In genomic region chr4:94342713-94343112, GRCh38 we compare ENCODE assay signal across 22 cellular contexts. TPM values are rescaled to one million over a fixed set of nuclear protein-coding genes. Genes with fewer than 3 reads are reported as not detected.
DNase-seq lines count a peak whose midpoint lies in the region; ATAC-seq, FAIRE-seq and TF ChIP-seq lines count a peak whose summit lies in the region.
"Had no signal": no experiment of that assay in that cellular context is flagged by ENCODE, and none has a peak within 500 bp of the region (broad histone marks: within the 10 kb centered on the region; RNA-seq: fewer than 3 reads in every experiment).

Gene HPGDS (minus strand): TSS chr4:94342836. CDS start chr4:94334629, 8,207 bp downstream.

- H3K4me3 Mint-ChIP-seq in CD14-positive monocyte = peak within 1 kb of the TSS in 1 of 2 donors; percentile 7
- peak within 1 kb of the TSS in 1 of 10 donors; percentile 31 for H3K4me3 Mint-ChIP-seq in naive thymus-derived CD4-positive, alpha-beta T cell
- H3K4me3 Mint-ChIP-seq: activated naive CD8-positive, alpha-beta T cell; H9 had no signal

- H3K27me3 Mint-ChIP-seq in CD14-positive monocyte (ENCODE audit: low read depth in 3 of 3) = peaks cover 0 to 2% (median 2%) of the 10 kb centered on the region in 3 donors
- no peaks in the 10 kb centered on the region for H3K27me3 Mint-ChIP-seq in naive thymus-derived CD4-positive, alpha-beta T cell
- H3K27me3 Mint-ChIP-seq: activated naive CD8-positive, alpha-beta T cell had no signal

- H3K9ac ChIP-seq in HCT116 (ENCODE audit: low read length) (no peak within 1 kb of the TSS), GM12878 (ENCODE audit: control insufficient read depth, insufficient read depth, low read length) (no peak within 1 kb of the TSS)

- peak within 1 kb of the TSS in 5 of 7 donors; percentile 30 to 69 (median 66) for H3K27ac Mint-ChIP-seq in CD14-positive monocyte
- no peak within 1 kb of the TSS for H3K27ac Mint-ChIP-seq in naive thymus-derived CD4-positive, alpha-beta T cell
- H3K27ac Mint-ChIP-seq: activated naive CD8-positive, alpha-beta T cell; H9 had no signal

- no TSS peak for BruUV-seq in HCT116 (replicated peaks; lab: Mats Ljungman, UMichigan)
- BruUV-seq in GM12878 (replicated peaks; lab: Mats Ljungman, UMichigan) = no TSS peak

- H3K9me3 Mint-ChIP-seq in CD14-positive monocyte = peaks cover 0 to 5% (median 3%) of the 10 kb centered on the region in 7 donors
- no peaks in the 10 kb centered on the region for H3K9me3 Mint-ChIP-seq in naive thymus-derived CD4-positive, alpha-beta T cell
- H3K9me3 Mint-ChIP-seq: H9 had no signal

- H3K4me1 Mint-ChIP-seq in CD14-positive monocyte = peaks cover 43% of the 10 kb centered on the region
- H3K4me1 Mint-ChIP-seq in naive thymus-derived CD4-positive, alpha-beta T cell = peaks cover 0 to 36% (median 20%) of the 10 kb centered on the region in 7 donors
- H3K4me1 Mint-ChIP-seq: H9 had no signal

- H3K4me1 ChIP-seq in HCT116 (ENCODE audit: control insufficient read depth in 1 of 2, insufficient read depth in 2 of 2, low read length in 2 of 2) (no peaks in the 10 kb centered on the region), GM12878 (ENCODE audit: control insufficient read depth, insufficient read depth, low read length) (peaks cover 10% of the 10 kb centered on the region)
- H3K4me1 ChIP-seq in naive thymus-derived CD4-positive, alpha-beta T cell (ENCODE audit: control insufficient read depth in 2 of 2, insufficient read depth in 2 of 2, low read length in 2 of 2) = no peaks in the 10 kb centered on the region
- H3K4me1 ChIP-seq: Peyer's patch, stomach had no signal

- POLR2A ChIA-PET in HCT116 (lab: Charles Lee) = no interaction called here
- POLR2A ChIA-PET in GM12878 (lab: Charles Lee) = no interaction called here
- POLR2A ChIA-PET in naive thymus-derived CD4-positive, alpha-beta T cell (lab: Charles Lee) = no interaction called here

- FAIRE-seq in GM12878 (lab: Jason Lieb, UNC) = no peak
- FAIRE-seq: GM19239, kidney had no signal

- H3K36me3 ChIP-seq in HCT116 (ENCODE audit: control insufficient read depth in 1 of 2, insufficient read depth in 2 of 2, low read length in 2 of 2) (no peaks in the 10 kb centered on the region), GM12878 (ENCODE audit: control insufficient read depth in 2 of 2, insufficient read depth in 2 of 2, low read length in 1 of 2) (no peaks in the 10 kb centered on the region)
- H3K36me3 ChIP-seq in naive thymus-derived CD4-positive, alpha-beta T cell (ENCODE audit: control insufficient read depth in 2 of 3, insufficient read depth in 3 of 3, low read length in 3 of 3) = no peaks in the 10 kb centered on the region
- H3K36me3 ChIP-seq: Peyer's patch, stomach had no signal

- ATAC-seq in HCT116 (no peak), GM12878 (no peak; the same call in 2 of the 3 replicates), GM18520 (IDR thresholded peaks at IDR 0.05; ENCODE audit: unreplicated experiment) (no peak), HG02678 (IDR thresholded peaks at IDR 0.05; ENCODE audit: unreplicated experiment) (no peak), HG03520 (IDR thresholded peaks at IDR 0.05; ENCODE audit: unreplicated experiment) (no peak)
- ATAC-seq in naive thymus-derived CD4-positive, alpha-beta T cell = peak; percentile 57

- no peaks in the 10 kb centered on the region for H3K9me2 ChIP-seq in HCT116 (ENCODE audit: insufficient read depth)

- SMC1A ChIA-PET in GM12878 (lab: Charles Lee; ENCODE audit: uncharacterized antibody, unreplicated experiment) = no interaction called here

- intact Hi-C loops in CD14-positive monocyte (cut with micrococcal nuclease) (no loop called here), HCT116 (cut with micrococcal nuclease) (no loop called here), GM12878 (cut with micrococcal nuclease; ENCODE audit: unreplicated experiment) (no loop called here)
- intact Hi-C loops in naive thymus-derived CD4-positive, alpha-beta T cell (cut with micrococcal nuclease) = no loop called here

- RAD21 ChIA-PET in HCT116 (lab: Charles Lee; ENCODE audit: low non-redundant PET in 1 of 2, low total read pairs in 2 of 2, uncharacterized antibody in 2 of 2, unreplicated experiment in 2 of 2) = no interaction called here
- RAD21 ChIA-PET in GM12878 (lab: Charles Lee; ENCODE audit: unreplicated experiment) = no interaction called here

- TF ChIP-seq EP300 in GM12878 (IDR thresholded peaks at IDR 0.05; ENCODE audit: borderline replicate concordance in 1 of 2, control insufficient read depth in 1 of 2, low read depth in 2 of 2, low read length in 2 of 2) = no peak

- H3K9me3 ChIP-seq in HCT116 (ENCODE audit: control insufficient read depth in 1 of 2, insufficient read depth in 1 of 2, low read depth in 1 of 2, low read length in 2 of 2) (no peaks in the 10 kb centered on the region), GM12878 (replicated peaks; ENCODE audit: control insufficient read depth, insufficient read depth, low read length) (no peaks in the 10 kb centered on the region; the same call in 2 of the 3 replicates)
- H3K9me3 ChIP-seq in naive thymus-derived CD4-positive, alpha-beta T cell (ENCODE audit: control insufficient read depth in 2 of 3, low read length in 3 of 3) = no peaks in the 10 kb centered on the region
- H3K9me3 ChIP-seq: Caco-2, Peyer's patch, stomach had no signal

- H4K20me1 ChIP-seq in HCT116 (ENCODE audit: insufficient read depth) (no peaks in the 10 kb centered on the region), GM12878 (ENCODE audit: control insufficient read depth, insufficient read depth) (no peaks in the 10 kb centered on the region)

- no peak for TF ChIP-seq CTCF in CD14-positive monocyte (IDR thresholded peaks at IDR 0.05)
- no peak for TF ChIP-seq CTCF in HCT116 (IDR thresholded peaks at IDR 0.05 in 2 of 3, conservative IDR thresholded peaks at IDR 0.05 in 1 of 3; ENCODE audit: borderline replicate concordance in 1 of 3, insufficient read depth in 1 of 3, low read depth in 2 of 3, low read length in 2 of 3)
- TF ChIP-seq CTCF in GM12878 (IDR thresholded peaks at IDR 0.05 in 2 of 3, conservative IDR thresholded peaks at IDR 0.05 in 1 of 3; ENCODE audit: control insufficient read depth in 2 of 3, extremely low read depth in 1 of 3, insufficient read depth in 1 of 3, low read depth in 3 of 3, low read length in 3 of 3) = no peak

- H3K27ac ChIP-seq in HCT116 (ENCODE audit: low read depth, low read length) (no peak within 1 kb of the TSS), GM12878 (ENCODE audit: control insufficient read depth, insufficient read depth) (no peak within 1 kb of the TSS)
- no peak within 1 kb of the TSS for H3K27ac ChIP-seq in naive thymus-derived CD4-positive, alpha-beta T cell (ENCODE audit: low read depth, low read length)
- H3K27ac ChIP-seq: Peyer's patch, stomach had no signal

- DNase-seq in CD14-positive monocyte (ENCODE audit: low spot score) (no peak), HCT116 (ENCODE audit: low read depth, low spot score) (no peak), GM12878 (ENCODE audit: low read depth, low spot score) (no peak)
- DNase-seq in naive thymus-derived CD4-positive, alpha-beta T cell = no peak
- DNase-seq: activated CD4-positive, alpha-beta T cell treated with anti-CD3 and anti-CD28 coated beads, Interleukin-2, amount 50 U/mL, for 48 hours; activated T-cell treated with anti-CD3 and anti-CD28 coated beads, Interleukin-2, amount 50 U/mL, for 48 hours; Caco-2; cortex of kidney; H9; hypothalamus; kidney; nucleus accumbens; Peyer's patch; stimulated activated CD4-positive, alpha-beta T cell treated with anti-CD3 and anti-CD28 coated beads, Interleukin-1b, Interleukin-23, amount 100 ng/mL, for 48 hours; stomach had no signal

- 57% methylated on average over 5 of the region's 5 CpGs for WGBS in GM12878 (ENCODE audit: insufficient coverage, insufficient replicate concordance, low lambda C conversion rate, missing lambda C conversion rate)

- H3K4me2 ChIP-seq in HCT116 (ENCODE audit: low read length) = no peak within 1 kb of the TSS
- H3K4me2 ChIP-seq in GM12878 (ENCODE audit: control insufficient read depth, insufficient read depth) = no peak within 1 kb of the TSS

- H3K36me3 Mint-ChIP-seq in CD14-positive monocyte = no peaks in the 10 kb centered on the region
- H3K36me3 Mint-ChIP-seq in naive thymus-derived CD4-positive, alpha-beta T cell = no peaks in the 10 kb centered on the region
- H3K36me3 Mint-ChIP-seq: activated naive CD8-positive, alpha-beta T cell had no signal

- CTCF ChIA-PET in HCT116 (lab: Charles Lee) (no interaction called here), GM12878 (lab: Yijun Ruan, JAX) (interaction anchor here (1.6 kb wide), 1 partner anchor 12 kb away, joined by 3 read pairs; no protein-coding TSS in a partner anchor)
- CTCF ChIA-PET in naive thymus-derived CD4-positive, alpha-beta T cell (lab: Charles Lee) = no interaction called here

- H3K27me3 ChIP-seq in HCT116 (ENCODE audit: insufficient read depth, low read length) (no peaks in the 10 kb centered on the region), GM12878 (replicated peaks in 1 of 2; ENCODE audit: control insufficient read depth in 2 of 2, insufficient read depth in 2 of 2, low read length in 1 of 2) (no peaks in the 10 kb centered on the region)
- H3K27me3 ChIP-seq in naive thymus-derived CD4-positive, alpha-beta T cell (ENCODE audit: control insufficient read depth in 2 of 2, insufficient read depth in 2 of 2, low read length in 2 of 2) = no peaks in the 10 kb centered on the region
- H3K27me3 ChIP-seq: Peyer's patch, stomach had no signal

- no peaks in the 10 kb centered on the region for H3K79me2 ChIP-seq in HCT116 (ENCODE audit: insufficient read depth, low read length)
- no peaks in the 10 kb centered on the region for H3K79me2 ChIP-seq in GM12878 (ENCODE audit: control insufficient read depth, insufficient read depth, low read length)

- TF ChIP-seq RAD21 in HCT116 (IDR thresholded peaks at IDR 0.05; ENCODE audit: low read depth) = no peak
- no peak for TF ChIP-seq RAD21 in GM12878 (IDR thresholded peaks at IDR 0.05; ENCODE audit: insufficient read depth, low read depth, low read length)

- no peak within 1 kb of the TSS for H3K4me3 ChIP-seq in HCT116 (replicated peaks in 1 of 2; ENCODE audit: low read depth in 1 of 2, low read length in 2 of 2)
- no peak within 1 kb of the TSS for H3K4me3 ChIP-seq in GM12878
- H3K4me3 ChIP-seq in naive thymus-derived CD4-positive, alpha-beta T cell (ENCODE audit: low read length) = no peak within 1 kb of the TSS
- H3K4me3 ChIP-seq: Peyer's patch, stomach had no signal

- in situ Hi-C loops in GM12878 (cut with MboI) = no loop called here

- H2AFZ ChIP-seq in HCT116 (ENCODE audit: low read depth, low read length, poor library complexity, severe bottlenecking) (peak within 1 kb of the TSS; percentile 5), GM12878 (ENCODE audit: control insufficient read depth, low read depth, low read length) (peak within 1 kb of the TSS; percentile 56)

- TF ChIP-seq POLR2A in HCT116 (IDR thresholded peaks at IDR 0.05; ENCODE audit: borderline replicate concordance, extremely low read depth, insufficient read depth, insufficient read length) = no peak
- no peak for TF ChIP-seq POLR2A in GM12878 (IDR thresholded peaks at IDR 0.05; ENCODE audit: low read depth, low read length)

RNA-seq across cellular contexts. Expression of gene HPGDS, which starts in this region (rescaled TPM):
- polyA plus RNA-seq in CD14-positive monocyte (under 1 TPM in 1 of 2 donors, not detected in 1; 0.30 TPM), GM12878 (2011; rRNA removed) (not detected in 2 replicates), GM12878 (2014; fragmentation: Illumina TruSeq; extraction: Trizol) (not detected in 2 replicates), GM12878 (2014; fragmentation: Nextera tagmentation; extraction: Ambion mirVana) (not detected), GM12878 (2014; rRNA removed) (not detected in 2 replicates), GM12878 (2016; fragmentation: Nextera tagmentation; extraction: Ambion mirVana) (not detected)
- total RNA-seq in HCT116 (2021; ENCODE audit: unreplicated experiment) (not detected), GM12878 (2014; rRNA removed) (not detected in 2 replicates), GM12878 (2014; rRNA removed; fragmentation: Illumina TruSeq; extraction: Trizol) (not detected in 2 replicates), GM12878 (2021) (not detected in 2 replicates)
- 0.04 TPM in 1 of 2 replicates, not detected in the other for polyA plus RNA-seq in HCT116 (2012)
- total RNA-seq in GM12878 (2013; cell fraction: nucleolus; rRNA removed) = not detected in 2 replicates
- not detected for polyA plus RNA-seq in GM12878 (2011; ENCODE audit: low read depth)
- not detected in 2 replicates for polyA plus RNA-seq in GM12878 (2011; cell fraction: cytosol; rRNA removed)
- not detected in 2 replicates for polyA plus RNA-seq in GM12878 (2011; cell fraction: nucleus; rRNA removed)
- polyA plus RNA-seq in GM12878 (2012) = not detected in 2 replicates
- polyA minus RNA-seq in GM12878 (2011; rRNA and poly(A)+ RNA removed) = not detected in 2 replicates
- polyA minus RNA-seq in GM12878 (2011; cell fraction: cytosol; rRNA and poly(A)+ RNA removed) = not detected in 2 replicates
- not detected in 2 replicates for polyA minus RNA-seq in GM12878 (2011; cell fraction: nucleus; rRNA and poly(A)+ RNA removed)
- 1 to 10 TPM in 1 of 5 experiments, under 1 TPM in 1, not detected in 3; 0.72 to 2.3 TPM for total RNA-seq in naive thymus-derived CD4-positive, alpha-beta T cell
- polyA plus RNA-seq in naive thymus-derived CD4-positive, alpha-beta T cell = not detected
- total RNA-seq: Caco-2, Daoy, fibroblast of villous mesenchyme, H9 had no signal

Comparison
In these comparisons a context has a peak if more than half of its experiments do, and no peak if none do; other contexts are left out.
1. H3K27ac Mint-ChIP-seq: peak in CD14-positive monocyte (5 of 7); none in naive thymus-derived CD4-positive, alpha-beta T cell (0 of 9).